In genomic region chr1:97314685-97315084, GRCh38 we compare ENCODE assay signal across 9 cellular contexts.
"Had no signal": no experiment of that assay in that cellular context is flagged by ENCODE, and none has a peak within 500 bp of the region (broad histone marks: within the 10 kb centered on the region; RNA-seq: fewer than 3 reads in every experiment).

No MANE protein-coding gene starts in this region.

- H3K27ac Mint-ChIP-seq: activated naive CD8-positive, alpha-beta T cell; activated T-cell treated with anti-CD3 and anti-CD28 coated beads, Interleukin-2, amount 50 U/mL, for 24 hours; naive thymus-derived CD4-positive, alpha-beta T cell had no signal

- ATAC-seq: activated CD4-positive, CD25-positive, alpha-beta regulatory T cell treated with anti-CD3 and anti-CD28 coated beads, Interleukin-2, amount 50 U/mL, for 24 hours; naive thymus-derived CD4-positive, alpha-beta T cell had no signal

- H3K27ac ChIP-seq: tibial artery, uterus had no signal

- H3K4me3 ChIP-seq: smooth muscle cell, tibial artery, uterus had no signal

- DNase-seq: activated CD4-positive, alpha-beta T cell treated with anti-CD3 and anti-CD28 coated beads, Interleukin-2, amount 50 U/mL, for 4 hours; activated effector memory CD4-positive, alpha-beta T cell treated with anti-CD3 and anti-CD28 coated beads, Interleukin-2, amount 50 U/mL, for 16 hours; activated T-cell treated with anti-CD3 and anti-CD28 coated beads, Interleukin-2, amount 50 U/mL, for 24 hours; naive thymus-derived CD4-positive, alpha-beta T cell; tibial artery; uterus had no signal

- H3K4me3 Mint-ChIP-seq: activated naive CD8-positive, alpha-beta T cell; activated T-cell treated with anti-CD3 and anti-CD28 coated beads, Interleukin-2, amount 50 U/mL, for 24 hours; naive thymus-derived CD4-positive, alpha-beta T cell had no signal

- H3K27me3 ChIP-seq: tibial artery, uterus had no signal
